In the genomic region with DNA sequence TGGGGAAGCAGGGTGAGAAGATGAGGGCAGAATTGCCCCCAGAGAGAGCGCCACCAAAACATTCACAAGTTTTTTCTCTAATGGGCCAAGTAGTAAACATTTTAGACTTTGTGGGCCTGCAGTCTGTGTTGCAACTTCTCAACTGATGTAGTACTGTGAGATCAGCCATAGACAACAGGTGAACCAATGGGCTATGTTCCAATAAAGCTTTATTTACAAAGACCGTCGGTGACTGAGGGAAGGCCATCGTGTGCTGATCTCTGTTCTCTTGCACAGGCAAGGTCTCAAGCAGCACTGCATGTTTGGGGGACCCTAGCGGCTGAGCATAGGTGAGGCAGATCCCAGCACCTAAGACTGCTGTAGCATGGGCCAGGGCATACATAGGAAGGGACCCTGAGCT, we compare ENCODE assay signal across 22 cellular contexts.
DNase-seq lines count a peak whose midpoint lies in the region; ATAC-seq, FAIRE-seq and TF ChIP-seq lines count a peak whose summit lies in the region.
"Had no signal": no experiment of that assay in that cellular context is flagged by ENCODE, and none has a peak within 500 bp of the region (broad histone marks: within the 10 kb centered on the region; RNA-seq: fewer than 3 reads in every experiment).

No MANE protein-coding gene starts in this region.

- no peak overlapping the region for H2BK15ac ChIP-seq in mesendoderm (replicated peaks; ENCODE audit: low read depth)

- no TSS peak for BruUV-seq in HepG2 (replicated peaks; lab: Mats Ljungman, UMichigan)

- POLR2A ChIA-PET in HepG2 (lab: Yijun Ruan, JAX) = no interaction called here

- H3K79me1 ChIP-seq in mesendoderm (ENCODE audit: low read length) = no peaks in the 10 kb centered on the region

- no peak overlapping the region for H2AFZ ChIP-seq in HepG2 (ENCODE audit: low read length)
- H2AFZ ChIP-seq: GM23248 had no signal

- H3K18ac ChIP-seq in mesendoderm (ENCODE audit: low read length) = peak overlapping the region; percentile 25

- TF ChIP-seq POLR2A in HepG2 (IDR thresholded peaks at IDR 0.05; ENCODE audit: insufficient read depth in 1 of 2, low read depth in 2 of 2, low read length in 2 of 2) (no peak), sigmoid colon (IDR thresholded peaks at IDR 0.05) (no peak)

- ATAC-seq in activated T-helper 17 cell treated with anti-CD3 and anti-CD28 coated beads, Interleukin-2, amount 50 U/mL, for 72 hours (replicated peaks) = no peak
- no peak for ATAC-seq in HepG2
- ATAC-seq: CD8-positive, alpha-beta T cell; GM12878; HCT116 had no signal

- H3K4me3 ChIP-seq in HepG2 (replicated peaks in 1 of 3; ENCODE audit: insufficient read depth in 1 of 3, low read depth in 2 of 3, low read length in 3 of 3) = no peak overlapping the region
- no peak overlapping the region for H3K4me3 ChIP-seq in mesendoderm (ENCODE audit: low read length)
- H3K4me3 ChIP-seq in sigmoid colon = no peak overlapping the region
- H3K4me3 ChIP-seq: BLaER1, GM12878, GM23248 had no signal

- 92% methylated on average over 3 of the region's 5 CpGs for WGBS in HepG2 (ENCODE audit: low lambda C conversion rate)
- no CpG with 5 or more reads among the region's 5 CpGs for WGBS in mesendoderm (ENCODE audit: extremely low coverage, insufficient coverage, low lambda C conversion rate)
- 90 to 93% methylated on average over 5 of the region's 5 CpGs for WGBS in sigmoid colon, 2 donors

- no peak overlapping the region for H3K9ac ChIP-seq in HepG2 (ENCODE audit: insufficient read depth, low read depth, low read length)
- H3K9ac ChIP-seq in mesendoderm (ENCODE audit: low read length) = no peak overlapping the region
- H3K9ac ChIP-seq: BLaER1, GM23248 had no signal

- no peak for DNase-seq in HepG2 (ENCODE audit: low spot score)
- no peak for DNase-seq in mesendoderm
- no peak for DNase-seq in superior temporal gyrus (ENCODE audit: extremely low spot score)
- DNase-seq in sigmoid colon = no peak
- DNase-seq in HUDEP-2 (lab: John Stamatoyannopoulos, UW; ENCODE audit: unreplicated experiment in 76 of 76) = no peak
- DNase-seq: Caco-2; CD4-positive, CD25-positive, alpha-beta regulatory T cell; CD8-positive, alpha-beta T cell; DMS153; DND-41; GM23248; H9 had no signal

- no peaks in the 10 kb centered on the region for H3K9me3 ChIP-seq in HepG2 (ENCODE audit: low read length)
- H3K9me3 ChIP-seq in sigmoid colon = no peaks in the 10 kb centered on the region
- H3K9me3 ChIP-seq: BLaER1, Caco-2 had no signal

- no peaks in the 10 kb centered on the region for H3K27me3 Mint-ChIP-seq in activated T-helper 17 cell treated with anti-CD3 and anti-CD28 coated beads, Interleukin-2, amount 50 U/mL, for 72 hours
- H3K27me3 Mint-ChIP-seq: B cell; CD4-positive, CD25-positive, alpha-beta regulatory T cell had no signal

- H3K27ac Mint-ChIP-seq in activated T-helper 17 cell treated with anti-CD3 and anti-CD28 coated beads, Interleukin-2, amount 50 U/mL, for 72 hours = peak overlapping the region; percentile 4
- H3K27ac Mint-ChIP-seq: B cell; CD8-positive, alpha-beta T cell; H9 had no signal

- H3K4me1 ChIP-seq in HepG2 (ENCODE audit: insufficient read depth, low read length) (peaks cover 87% of the 10 kb centered on the region), mesendoderm (ENCODE audit: control insufficient read depth, low read depth, low read length) (peaks cover 6% of the 10 kb centered on the region), sigmoid colon (no peaks in the 10 kb centered on the region)

- no peak overlapping the region for H3K4me3 Mint-ChIP-seq in activated T-helper 17 cell treated with anti-CD3 and anti-CD28 coated beads, Interleukin-2, amount 50 U/mL, for 72 hours
- H3K4me3 Mint-ChIP-seq: B cell; CD8-positive, alpha-beta T cell; H9 had no signal

- H3K4ac ChIP-seq in mesendoderm (ENCODE audit: low read depth, low read length) = no peak overlapping the region

- TF ChIP-seq CTCF in GM12874 (IDR thresholded peaks at IDR 0.05; ENCODE audit: insufficient read depth, low read depth, low read length) = 0 out of 2 replicates have a peak, but pooled peaks have one; percentile 2
- no peak for TF ChIP-seq CTCF in HepG2 (CRISPR knock-in tag; IDR thresholded peaks at IDR 0.05)
- TF ChIP-seq CTCF in sigmoid colon (IDR thresholded peaks at IDR 0.05) = no peak

- H3K27ac ChIP-seq in HepG2 (ENCODE audit: extremely low read length, insufficient read depth, low read length) (no peak overlapping the region), mesendoderm (ENCODE audit: low read depth, low read length) (no peak overlapping the region), sigmoid colon (no peak overlapping the region)
- H3K27ac ChIP-seq: 22Rv1, BLaER1, GM23248 had no signal

- H2BK5ac ChIP-seq in mesendoderm (ENCODE audit: low read length) = no peak overlapping the region

- H3K36me3 ChIP-seq in HepG2 (replicated peaks in 1 of 2; ENCODE audit: control insufficient read depth in 1 of 2, insufficient read depth in 2 of 2, low read length in 2 of 2) (no peaks in the 10 kb centered on the region), mesendoderm (ENCODE audit: control insufficient read depth, insufficient read depth, low read length) (no peaks in the 10 kb centered on the region), sigmoid colon (no peaks in the 10 kb centered on the region)
- H3K36me3 ChIP-seq: BLaER1 had no signal

- TF ChIP-seq EP300 in HepG2 (IDR thresholded peaks at IDR 0.05; ENCODE audit: low read depth in 2 of 2, low read length in 2 of 2) (no peak), HepG2 (CRISPR knock-in tag; IDR thresholded peaks at IDR 0.05; ENCODE audit: borderline replicate concordance) (no peak), sigmoid colon (IDR thresholded peaks at IDR 0.05) (no peak)

- intact Hi-C loops in HepG2 (cut with micrococcal nuclease; ENCODE audit: unreplicated experiment) (no loop called here), sigmoid colon (cut with DNase I) (no loop called here)

- FAIRE-seq in HepG2 (lab: Jason Lieb, UNC) = no peak
- FAIRE-seq: A204.1, G401.6, GM12878, GM19239 had no signal

- H3K27me3 ChIP-seq in HepG2 (ENCODE audit: control insufficient read depth in 1 of 2, insufficient read depth in 2 of 2, low read length in 2 of 2) (no peaks in the 10 kb centered on the region), mesendoderm (ENCODE audit: insufficient read depth, low read length, poor library complexity) (no peaks in the 10 kb centered on the region), sigmoid colon (no peaks in the 10 kb centered on the region)
- H3K27me3 ChIP-seq: BLaER1 had no signal

- H3K56ac ChIP-seq in mesendoderm (ENCODE audit: low read length) = no peak overlapping the region

- peaks cover 4% of the 10 kb centered on the region for H3K4me1 Mint-ChIP-seq in activated T-helper 17 cell treated with anti-CD3 and anti-CD28 coated beads, Interleukin-2, amount 50 U/mL, for 72 hours
- H3K4me1 Mint-ChIP-seq: B cell; CD4-positive, CD25-positive, alpha-beta regulatory T cell had no signal

- CTCF ChIA-PET in HepG2 (lab: Yijun Ruan, JAX; ENCODE audit: low intra/inter-chr PET ratio, low total read pairs) = no interaction called here

- in situ Hi-C loops in HepG2 (cut with HindIII; ENCODE audit: extremely low pct_ligation_motif_present, low pct_unique_long_range_greater_than_20kb) = no loop called here

- H4K20me1 ChIP-seq in HepG2 (ENCODE audit: insufficient read depth, low read length) = no peaks in the 10 kb centered on the region
- H4K20me1 ChIP-seq: BLaER1 had no signal

- H3K9me3 Mint-ChIP-seq in activated T-helper 17 cell treated with anti-CD3 and anti-CD28 coated beads, Interleukin-2, amount 50 U/mL, for 72 hours = peaks cover 3% of the 10 kb centered on the region
- H3K9me3 Mint-ChIP-seq: CD4-positive, CD25-positive, alpha-beta regulatory T cell; CD8-positive, alpha-beta T cell had no signal

- H3K79me2 ChIP-seq in HepG2 (ENCODE audit: insufficient read depth, low read length) (no peaks in the 10 kb centered on the region), mesendoderm (ENCODE audit: control insufficient read depth, insufficient read depth, low read length) (no peaks in the 10 kb centered on the region)

- no peak overlapping the region for H4K5ac ChIP-seq in mesendoderm (ENCODE audit: low read length)

- H3K36me3 Mint-ChIP-seq in activated T-helper 17 cell treated with anti-CD3 and anti-CD28 coated beads, Interleukin-2, amount 50 U/mL, for 72 hours (ENCODE audit: low read depth) = peaks cover 46% of the 10 kb centered on the region

- no peak overlapping the region for H3K23ac ChIP-seq in mesendoderm (ENCODE audit: low read length)

- TF ChIP-seq RAD21 in HepG2 (CRISPR knock-in tag; IDR thresholded peaks at IDR 0.05) = no peak

- no peak overlapping the region for H4K8ac ChIP-seq in mesendoderm (ENCODE audit: low read depth, low read length)

- H2BK120ac ChIP-seq in mesendoderm (ENCODE audit: low read depth, low read length) = no peak overlapping the region

- H2AK5ac ChIP-seq in mesendoderm (ENCODE audit: low read length) = no peak overlapping the region

- no peak overlapping the region for H3K4me2 ChIP-seq in HepG2 (ENCODE audit: low read depth, low read length)
- no peak overlapping the region for H3K4me2 ChIP-seq in mesendoderm (ENCODE audit: low read length)
- H3K4me2 ChIP-seq: BLaER1 had no signal

TF ChIP-seq in HepG2, 621 proteins besides CTCF, POLR2A, EP300 and RAD21 (continues in another document):
- TF ChIP-seq, protein P1, sequence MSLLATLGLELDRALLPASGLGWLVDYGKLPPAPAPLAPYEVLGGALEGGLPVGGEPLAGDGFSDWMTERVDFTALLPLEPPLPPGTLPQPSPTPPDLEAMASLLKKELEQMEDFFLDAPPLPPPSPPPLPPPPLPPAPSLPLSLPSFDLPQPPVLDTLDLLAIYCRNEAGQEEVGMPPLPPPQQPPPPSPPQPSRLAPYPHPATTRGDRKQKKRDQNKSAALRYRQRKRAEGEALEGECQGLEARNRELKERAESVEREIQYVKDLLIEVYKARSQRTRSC (CRISPR knock-in tag; IDR thresholded peaks at IDR 0.05; ENCODE audit: low read depth) = no peak
